15 cellular contexts compared by ENCODE assay signal in the genomic region with DNA sequence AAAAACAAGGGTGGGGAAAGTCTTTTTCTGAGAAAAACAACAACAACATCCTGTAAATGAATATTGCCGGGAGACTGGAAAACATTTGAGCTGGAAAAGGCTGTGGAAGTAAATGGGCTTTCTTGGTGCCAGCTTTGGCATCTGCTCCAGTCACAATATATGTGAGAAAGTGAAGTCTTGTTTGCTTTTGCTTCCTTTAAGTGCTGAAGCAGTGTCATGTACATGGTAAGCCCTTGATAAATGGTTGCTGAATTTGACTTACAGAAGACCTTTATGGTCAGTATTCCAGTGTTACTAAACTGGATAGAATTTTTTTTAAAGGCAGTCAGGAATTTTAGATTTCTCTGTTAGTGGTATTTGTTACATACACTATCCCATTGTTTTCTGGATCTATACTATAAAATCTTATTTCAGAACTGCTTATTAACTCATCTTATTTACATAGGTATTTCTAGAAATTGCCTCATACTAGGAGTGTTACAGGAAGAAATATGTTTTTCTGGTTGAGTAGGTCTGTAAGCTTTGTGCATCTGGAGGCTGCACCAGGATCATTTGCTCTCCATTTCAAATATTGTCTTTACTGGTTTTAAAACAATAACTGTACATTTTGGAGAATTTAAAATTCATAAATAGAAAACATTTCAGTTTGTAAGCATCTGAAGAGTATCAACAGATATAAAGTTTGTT.
"Had no signal": no experiment of that assay in that cellular context is flagged by ENCODE, and none has a peak within 500 bp of the region (broad histone marks: within the 10 kb centered on the region; RNA-seq: fewer than 3 reads in every experiment).

No MANE protein-coding gene starts in this region.

- H3K9me3 ChIP-seq: lower lobe of right lung, stomach, thoracic aorta had no signal

- H3K4me3 ChIP-seq: cardiac muscle cell, lower lobe of right lung, stomach, thoracic aorta had no signal

- DNase-seq: activated CD4-positive, alpha-beta memory T cell treated with anti-CD3 and anti-CD28 coated beads, Interleukin-2, amount 10 ng/mL, durations not matched to agents 7 days and 5 days; activated gamma-delta T cell treated with Interleukin-2 at 50 U/mL for 16 hours; activated naive CD8-positive, alpha-beta T cell treated with anti-CD3 and anti-CD28 coated beads for 36 hours; activated T-cell treated with anti-CD3 and anti-CD28 coated beads, Interleukin-2, amount 50 U/mL, for 48 hours; anterior cingulate cortex; hypothalamus; lower lobe of right lung; naive B cell; right cardiac atrium; small intestine; stomach; T-helper 9 cell had no signal

- H3K27ac ChIP-seq: cardiac muscle cell, epithelial cell of prostate, lower lobe of right lung, stomach, thoracic aorta had no signal

- H3K27me3 ChIP-seq: cardiac muscle cell, stomach had no signal

- ATAC-seq: lower lobe of right lung, right cardiac atrium had no signal

- H3K4me1 ChIP-seq: lower lobe of right lung had no signal

- H3K36me3 ChIP-seq: cardiac muscle cell, lower lobe of right lung, stomach, thoracic aorta had no signal
